ENCODE assay signal across 17 cellular contexts in genomic region chr10:99672884-99673283, GRCh38.
"Had no signal": no experiment of that assay in that cellular context is flagged by ENCODE, and none has a peak within 500 bp of the region (broad histone marks: within the 10 kb centered on the region; RNA-seq: fewer than 3 reads in every experiment).

No MANE protein-coding gene starts in this region.

- H3K4me1 ChIP-seq: testis had no signal

- H3K27me3 Mint-ChIP-seq: activated CD4-positive, alpha-beta memory T cell treated with anti-CD3 and anti-CD28 coated beads, Interleukin-2, amount 10 ng/mL, durations not matched to agents 7 days and 5 days; effector memory CD8-positive, alpha-beta T cell; memory B cell; stimulated activated naive CD8-positive, alpha-beta T cell treated with anti-CD3 and anti-CD28 coated beads, Interleukin-15, amount 100 ng/mL, for 72 hours had no signal

- H3K4me1 Mint-ChIP-seq: immature natural killer cell had no signal

- H3K9me3 Mint-ChIP-seq: activated CD4-positive, alpha-beta memory T cell treated with anti-CD3 and anti-CD28 coated beads, Interleukin-2, amount 10 ng/mL, durations not matched to agents 7 days and 5 days; activated naive CD4-positive, alpha-beta T cell treated with anti-CD3 and anti-CD28 coated beads for 36 hours; effector memory CD8-positive, alpha-beta T cell; immature natural killer cell; memory B cell; nephron; stimulated activated naive CD8-positive, alpha-beta T cell treated with anti-CD3 and anti-CD28 coated beads, Interleukin-15, amount 100 ng/mL, for 72 hours; T-helper 2 cell treated with Interferon-gamma antibody and Interleukin-4, amounts not matched to agents 5 μg/mL and 100 μg/mL, for 36 hours had no signal

- H3K27ac Mint-ChIP-seq: activated CD4-positive, alpha-beta memory T cell treated with anti-CD3 and anti-CD28 coated beads, Interleukin-2, amount 10 ng/mL, durations not matched to agents 7 days and 5 days; activated naive CD4-positive, alpha-beta T cell treated with anti-CD3 and anti-CD28 coated beads for 36 hours; effector memory CD8-positive, alpha-beta T cell; immature natural killer cell; memory B cell; nephron; stimulated activated naive CD8-positive, alpha-beta T cell treated with anti-CD3 and anti-CD28 coated beads, Interleukin-15, amount 100 ng/mL, for 72 hours; T-helper 2 cell treated with Interferon-gamma antibody and Interleukin-4, amounts not matched to agents 5 μg/mL and 100 μg/mL, for 36 hours had no signal

- H3K4me3 Mint-ChIP-seq: activated CD4-positive, alpha-beta memory T cell treated with anti-CD3 and anti-CD28 coated beads, Interleukin-2, amount 10 ng/mL, durations not matched to agents 7 days and 5 days; activated naive CD4-positive, alpha-beta T cell treated with anti-CD3 and anti-CD28 coated beads for 36 hours; effector memory CD8-positive, alpha-beta T cell; immature natural killer cell; memory B cell; nephron; stimulated activated naive CD8-positive, alpha-beta T cell treated with anti-CD3 and anti-CD28 coated beads, Interleukin-15, amount 100 ng/mL, for 72 hours; T-helper 2 cell treated with Interferon-gamma antibody and Interleukin-4, amounts not matched to agents 5 μg/mL and 100 μg/mL, for 36 hours had no signal

- H3K27me3 ChIP-seq: testis, upper lobe of right lung had no signal

- ATAC-seq: effector memory CD8-positive, alpha-beta T cell; stimulated activated naive CD8-positive, alpha-beta T cell treated with anti-CD3 and anti-CD28 coated beads, Interleukin-15, amount 100 ng/mL, for 72 hours; upper lobe of right lung had no signal

- DNase-seq: activated CD4-positive, alpha-beta memory T cell treated with anti-CD3 and anti-CD28 coated beads, Interleukin-2, amount 10 ng/mL, durations not matched to agents 7 days and 5 days; activated CD4-positive, alpha-beta T cell treated with anti-CD3 and anti-CD28 coated beads for 1 hour; activated CD8-positive, alpha-beta memory T cell treated with anti-CD3 and anti-CD28 coated beads, Interleukin-2, amount 50 U/mL, for 48 hours; activated naive CD4-positive, alpha-beta T cell treated with anti-CD3 and anti-CD28 coated beads for 36 hours; effector memory CD8-positive, alpha-beta T cell; erythroblast; glutamatergic neuron; immature natural killer cell; stimulated activated CD4-positive, alpha-beta T cell treated with anti-CD3 and anti-CD28 coated beads, Interleukin-2, amount 100 ng/mL, for 48 hours; stimulated activated CD8-positive, alpha-beta memory T cell treated with anti-CD3 and anti-CD28 coated beads, Interleukin-4, amount 100 ng/mL, for 48 hours; stimulated activated naive CD8-positive, alpha-beta T cell treated with anti-CD3 and anti-CD28 coated beads, Interleukin-15, amount 100 ng/mL, for 72 hours; SW 1271; testis; upper lobe of right lung had no signal

- H3K27ac ChIP-seq: testis, upper lobe of right lung had no signal

- H3K4me3 ChIP-seq: testis, upper lobe of right lung had no signal

- H3K9me3 ChIP-seq: testis, upper lobe of right lung had no signal
